Comparison of ENCODE assay signal across 1 cellular context in the genomic region with DNA sequence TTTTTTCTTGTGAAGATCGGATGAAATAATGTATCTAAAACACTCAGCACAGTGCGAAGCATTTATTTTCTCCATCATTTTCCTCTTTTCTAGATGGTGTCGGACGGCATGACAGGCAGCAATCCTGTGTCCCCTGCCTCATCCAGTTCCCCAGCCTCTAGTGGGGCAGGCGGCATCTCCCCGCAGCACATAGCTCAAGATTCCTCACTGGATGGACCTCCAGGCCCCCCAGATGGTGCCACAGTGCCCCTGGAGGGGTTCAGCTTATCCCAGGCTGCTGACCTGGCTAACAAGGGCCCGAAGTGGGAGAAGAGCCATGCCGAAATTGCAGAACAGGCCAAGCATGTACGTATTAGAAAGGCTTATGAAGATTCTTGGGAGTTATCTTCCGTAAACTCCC.
TF ChIP-seq lines count a peak whose summit lies in the region.

No MANE protein-coding gene starts in this region.

TF ChIP-seq in H1, 55 proteins besides CTCF, POLR2A, EP300 and RAD21:
- no peak for TF ChIP-seq RNF2 (IDR thresholded peaks at IDR 0.05; ENCODE audit: borderline replicate concordance, low read depth, low read length, missing control alignments, poor library complexity, severe bottlenecking)
- no peak for TF ChIP-seq MAFK (IDR thresholded peaks at IDR 0.05; ENCODE audit: low read depth, low read length)
- TF ChIP-seq RBBP5 (IDR thresholded peaks at IDR 0.05; ENCODE audit: borderline replicate concordance, low read depth, low read length), result no peak
- no peak for TF ChIP-seq TEAD4 (IDR thresholded peaks at IDR 0.05; ENCODE audit: low read depth, low read length)
- TF ChIP-seq TAF1 (IDR thresholded peaks at IDR 0.05; ENCODE audit: low read depth, low read length), result no peak
- no peak for TF ChIP-seq SIRT6 (IDR thresholded peaks at IDR 0.05; ENCODE audit: low read length)
- no peak for TF ChIP-seq SP4 (IDR thresholded peaks at IDR 0.05; ENCODE audit: low read length)
- no peak for TF ChIP-seq RXRA (IDR thresholded peaks at IDR 0.05; ENCODE audit: insufficient read depth, low read depth, low read length)
- no peak for TF ChIP-seq KDM1A (IDR thresholded peaks at IDR 0.05; ENCODE audit: borderline replicate concordance, low read length)
- TF ChIP-seq POU5F1 (IDR thresholded peaks at IDR 0.05; ENCODE audit: low read depth, low read length), result no peak
- no peak for TF ChIP-seq SAP30 (IDR thresholded peaks at IDR 0.05; ENCODE audit: insufficient read depth, insufficient replicate concordance, low read length)
- TF ChIP-seq, protein P1, sequence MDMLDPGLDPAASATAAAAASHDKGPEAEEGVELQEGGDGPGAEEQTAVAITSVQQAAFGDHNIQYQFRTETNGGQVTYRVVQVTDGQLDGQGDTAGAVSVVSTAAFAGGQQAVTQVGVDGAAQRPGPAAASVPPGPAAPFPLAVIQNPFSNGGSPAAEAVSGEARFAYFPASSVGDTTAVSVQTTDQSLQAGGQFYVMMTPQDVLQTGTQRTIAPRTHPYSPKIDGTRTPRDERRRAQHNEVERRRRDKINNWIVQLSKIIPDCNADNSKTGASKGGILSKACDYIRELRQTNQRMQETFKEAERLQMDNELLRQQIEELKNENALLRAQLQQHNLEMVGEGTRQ (IDR thresholded peaks at IDR 0.05; ENCODE audit: low read length), result no peak
- no peak for TF ChIP-seq POLR2AphosphoS5 (IDR thresholded peaks at IDR 0.05; ENCODE audit: low read depth, low read length)
